Comparison of ENCODE assay signal across 8 cellular contexts in genomic region chr16:54930034-54930938, GRCh38. TPM values are rescaled to one million over a fixed set of nuclear protein-coding genes. Genes with fewer than 3 reads are reported as not detected.
DNase-seq lines count a peak whose midpoint lies in the region; ATAC-seq and TF ChIP-seq lines count a peak whose summit lies in the region.

TSS of gene IRX5 (plus strand) at chr16:54930865. CDS start at chr16:54931199, 334 bp downstream.

- DNase-seq in AG20443 (ENCODE audit: low spot score) (peak; percentile 92), NCI-H2029 (lab: John Stamatoyannopoulos, UW) (peak; percentile 52), dorsolateral prefrontal cortex (peak in 9 of 10 donors; percentile 31 to 73 (median 58)), right lobe of liver (peak; percentile 68 to 89 (median 74))
- peak; percentile 45 for DNase-seq in T-helper 2 cell treated with Interferon-gamma antibody and Interleukin-4, amounts not matched to agents 5 μg/mL and 100 μg/mL, for 36 hours (ENCODE audit: low spot score)
- DNase-seq in stimulated activated CD8-positive, alpha-beta memory T cell treated with anti-CD3 and anti-CD28 coated beads, Interleukin-12 subunit alpha, Interleukin-12 subunit beta, amount 100 ng/mL, for 4 hours (ENCODE audit: low read depth), result peak; percentile 8

- H3K27ac ChIP-seq in dorsolateral prefrontal cortex (peak within 1 kb of the TSS in 14 of 59 donors; percentile 7 to 63 (median 31)), right lobe of liver (no peak within 1 kb of the TSS)

- peaks cover 17 to 99% (median 89%) of the 10 kb centered on the region in 45 donors for H3K27me3 ChIP-seq in dorsolateral prefrontal cortex
- peaks cover 37 to 52% of the 10 kb centered on the region in 2 donors for H3K27me3 ChIP-seq in right lobe of liver

- ATAC-seq in GM19467 (IDR thresholded peaks at IDR 0.05; ENCODE audit: unreplicated experiment), result peak; percentile 24
- ATAC-seq in right lobe of liver, result peak; percentile 29 to 70 (median 58)
- ATAC-seq in HG02571 (IDR thresholded peaks at IDR 0.05; ENCODE audit: unreplicated experiment), result no peak

- TF ChIP-seq CTCF in dorsolateral prefrontal cortex (IDR thresholded peaks at IDR 0.05 in 54 of 56, conservative IDR thresholded peaks at IDR 0.05 in 2 of 56; ENCODE audit: low read depth in 1 of 56, partially characterized antibody in 56 of 56) (peak in 26 of 56 donors; percentile 9 to 57 (median 23)), right lobe of liver (IDR thresholded peaks at IDR 0.05) (peak in 1 of 4 donors; percentile 9)

- no peaks in the 10 kb centered on the region for H3K36me3 ChIP-seq in right lobe of liver

- peaks cover 22% of the 10 kb centered on the region for H3K4me1 Mint-ChIP-seq in T-helper 2 cell treated with Interferon-gamma antibody and Interleukin-4, amounts not matched to agents 5 μg/mL and 100 μg/mL, for 36 hours (ENCODE audit: low read depth)

- peaks cover 0 to 11% (median 3%) of the 10 kb centered on the region in 4 donors for H3K4me1 ChIP-seq in right lobe of liver

- H3K9me3 ChIP-seq in right lobe of liver, result no peaks in the 10 kb centered on the region

- peak within 1 kb of the TSS; percentile 32 to 77 (median 61) for H3K4me3 ChIP-seq in dorsolateral prefrontal cortex
- H3K4me3 ChIP-seq in right lobe of liver, result peak within 1 kb of the TSS; percentile 54 to 67 (median 59)

- peaks cover 76% of the 10 kb centered on the region for H3K27me3 Mint-ChIP-seq in T-helper 2 cell treated with Interferon-gamma antibody and Interleukin-4, amounts not matched to agents 5 μg/mL and 100 μg/mL, for 36 hours (ENCODE audit: low read depth)

- intact Hi-C loops in dorsolateral prefrontal cortex (cut with DNase I), result loop anchor here (10.0 kb wide), 2 partner anchors 645 to 1155 kb away; partner anchors contain the start of gene IRX3 (in 1 of the 2)
- intact Hi-C loops in right lobe of liver (cut with DNase I), result loop anchor here in 1 of 2 donors (10.0 kb wide), 1 partner anchor 645 kb away; the partner anchor contains the start of gene IRX3

- WGBS in right lobe of liver (ENCODE audit: insufficient coverage, low coverage, low lambda C conversion rate, missing lambda C conversion rate), result 3% methylated on average over 35 of the region's 71 CpGs

- H3K27ac Mint-ChIP-seq in T-helper 2 cell treated with Interferon-gamma antibody and Interleukin-4, amounts not matched to agents 5 μg/mL and 100 μg/mL, for 36 hours, result peak within 1 kb of the TSS; percentile 90

- TF ChIP-seq POLR2A in right lobe of liver (IDR thresholded peaks at IDR 0.05), result no peak

- H3K36me3 Mint-ChIP-seq in T-helper 2 cell treated with Interferon-gamma antibody and Interleukin-4, amounts not matched to agents 5 μg/mL and 100 μg/mL, for 36 hours (ENCODE audit: low read depth), result peaks cover 12% of the 10 kb centered on the region

- peak within 1 kb of the TSS; percentile 90 for H3K4me3 Mint-ChIP-seq in T-helper 2 cell treated with Interferon-gamma antibody and Interleukin-4, amounts not matched to agents 5 μg/mL and 100 μg/mL, for 36 hours

- H3K9me3 Mint-ChIP-seq in T-helper 2 cell treated with Interferon-gamma antibody and Interleukin-4, amounts not matched to agents 5 μg/mL and 100 μg/mL, for 36 hours, result peaks cover 8% of the 10 kb centered on the region

RNA-seq across cellular contexts. Expression of gene IRX5, which starts in this region (rescaled TPM):
- total RNA-seq in dorsolateral prefrontal cortex (under 1 TPM in 10 of 120 experiments, not detected in 110; 0.23 to 1.00 (median 0.40) TPM), right lobe of liver (not detected)

Comparison
In these comparisons a context has a peak if more than half of its experiments do, and no peak if none do; other contexts are left out.
1. Peak in DNase-seq and H3K4me3 ChIP-seq in dorsolateral prefrontal cortex; RNA of the gene not detected or under 1 TPM.
2. Peak in DNase-seq, ATAC-seq and H3K4me3 ChIP-seq in right lobe of liver; RNA of the gene not detected or under 1 TPM.
3. DNase-seq: peak in every context shown above with its lines; median percentile 92 in AG20443; 74 in right lobe of liver; 58 in dorsolateral prefrontal cortex; 52 in NCI-H2029; 45 in T-helper 2 cell treated with Interferon-gamma antibody and Interleukin-4, amounts not matched to agents 5 μg/mL and 100 μg/mL, for 36 hours; 8 in stimulated activated CD8-positive, alpha-beta memory T cell treated with anti-CD3 and anti-CD28 coated beads, Interleukin-12 subunit alpha, Interleukin-12 subunit beta, amount 100 ng/mL, for 4 hours.